8 cellular contexts compared by ENCODE assay signal in genomic region chr4:9532134-9532862, GRCh38.
DNase-seq lines count a peak whose midpoint lies in the region; ATAC-seq, FAIRE-seq and TF ChIP-seq lines count a peak whose summit lies in the region.
"Not testable (repeated sequence)": the region's sequence is repeated elsewhere in the genome, so short reads cannot be mapped to it uniquely, and the experiment has no call there.

No MANE protein-coding gene starts in this region.

- not testable (repeated sequence) for H3K4me1 ChIP-seq in endodermal cell (ENCODE audit: control insufficient read depth, insufficient read depth, low read length); HepG2 (ENCODE audit: insufficient read depth, low read length)

- not testable (repeated sequence) for H3K4me1 Mint-ChIP-seq in activated T-helper 1 cell treated with anti-CD3 and anti-CD28 coated beads, Interleukin-12 subunit alpha, Interleukin-12 subunit beta, Interleukin-2, Interleukin-4 antibody, amounts not matched to agents 30 ng/mL and 10 ng/mL and 1 ng/mL, durations not matched to agents 14 hours and 24 hours and 36 hours (ENCODE audit: low read depth); type B pancreatic cell (ENCODE audit: unreplicated experiment)
- peaks cover 18% of the 10 kb centered on the region for H3K4me1 Mint-ChIP-seq in endodermal cell

- H3K27ac ChIP-seq in endodermal cell (ENCODE audit: low read depth, low read length); HepG2 (ENCODE audit: extremely low read length, insufficient read depth, low read length): not testable (repeated sequence)
- peak overlapping the region in 7 of 21 experiments; percentile 18 to 63 (median 42) for H3K27ac ChIP-seq in skin epidermis

- intact Hi-C loops in activated T-helper 1 cell treated with anti-CD3 and anti-CD28 coated beads, Interleukin-12 subunit alpha, Interleukin-12 subunit beta, Interleukin-2, Interleukin-4 antibody, amounts not matched to agents 30 ng/mL and 10 ng/mL and 1 ng/mL, durations not matched to agents 14 hours and 24 hours and 36 hours (cut with micrococcal nuclease), result loop anchor here (1.0 to 5.0 kb wide), 3 partner anchors 73 to 485 kb away; no protein-coding TSS in a partner anchor
- intact Hi-C loops in HepG2 (cut with micrococcal nuclease; ENCODE audit: unreplicated experiment), result not testable (repeated sequence)

- peak; percentile 87 for TF ChIP-seq RAD21 in HepG2 (CRISPR knock-in tag; IDR thresholded peaks at IDR 0.05)

- H3K4me3 Mint-ChIP-seq in activated T-helper 1 cell treated with anti-CD3 and anti-CD28 coated beads, Interleukin-12 subunit alpha, Interleukin-12 subunit beta, Interleukin-2, Interleukin-4 antibody, amounts not matched to agents 30 ng/mL and 10 ng/mL and 1 ng/mL, durations not matched to agents 14 hours and 24 hours and 36 hours, result peak overlapping the region; percentile 64
- H3K4me3 Mint-ChIP-seq in endodermal cell (peak overlapping the region; percentile 73), type B pancreatic cell (peak overlapping the region; percentile 81)

- DNase-seq in NAMALWA (ENCODE audit: low spot score), result peak; percentile 15
- DNase-seq in SK-MEL-5 (ENCODE audit: low read depth, low spot score), result peak; percentile 61
- peak; percentile 45 for DNase-seq in activated T-helper 1 cell treated with anti-CD3 and anti-CD28 coated beads, Interleukin-12 subunit alpha, Interleukin-12 subunit beta, Interleukin-2, Interleukin-4 antibody, amounts not matched to agents 30 ng/mL and 10 ng/mL and 1 ng/mL, durations not matched to agents 14 hours and 24 hours and 36 hours (ENCODE audit: low spot score)
- peak; percentile 96 for DNase-seq in endodermal cell
- peak; percentile 15 for DNase-seq in HepG2 (ENCODE audit: low spot score)
- peak; percentile 88 for DNase-seq in type B pancreatic cell (ENCODE audit: extremely low spot score, unreplicated experiment)

- TF ChIP-seq EP300 in HepG2 (IDR thresholded peaks at IDR 0.05; ENCODE audit: low read depth in 2 of 2, low read length in 2 of 2); HepG2 (CRISPR knock-in tag; IDR thresholded peaks at IDR 0.05; ENCODE audit: borderline replicate concordance): not testable (repeated sequence)

- not testable (repeated sequence) for FAIRE-seq in HepG2 (lab: Jason Lieb, UNC)

- TF ChIP-seq CTCF in endodermal cell (conservative IDR thresholded peaks at IDR 0.05) (peak; percentile 90), HepG2 (CRISPR knock-in tag; IDR thresholded peaks at IDR 0.05) (peak; percentile 64; the same call in 1 of the 2 replicates), type B pancreatic cell (conservative IDR thresholded peaks at IDR 0.05) (peak; percentile 95)

- in situ Hi-C loops in SK-MEL-5 (cut with HindIII; ENCODE audit: low pct_unique_long_range_greater_than_20kb, low sequenced_read_pairs); HepG2 (cut with HindIII; ENCODE audit: extremely low pct_ligation_motif_present, low pct_unique_long_range_greater_than_20kb): not testable (repeated sequence)

- H3K27ac Mint-ChIP-seq in activated T-helper 1 cell treated with anti-CD3 and anti-CD28 coated beads, Interleukin-12 subunit alpha, Interleukin-12 subunit beta, Interleukin-2, Interleukin-4 antibody, amounts not matched to agents 30 ng/mL and 10 ng/mL and 1 ng/mL, durations not matched to agents 14 hours and 24 hours and 36 hours; endodermal cell; type B pancreatic cell: not testable (repeated sequence)

- CTCF ChIA-PET in HepG2 (lab: Yijun Ruan, JAX; ENCODE audit: low intra/inter-chr PET ratio, low total read pairs), result interaction anchor here (0.6 to 0.8 kb wide), 2 partner anchors 127 to 128 kb away, joined by 3 read pairs; no protein-coding TSS in a partner anchor

- peak overlapping the region; percentile 71 for H3K4me2 ChIP-seq in HepG2 (ENCODE audit: low read depth, low read length)

- WGBS in endodermal cell (ENCODE audit: insufficient coverage in 1 of 2, insufficient read length in 1 of 2), 2 experiments, result 3 to 5% methylated on average over 28 to 81 of the region's 81 CpGs
- 15% methylated on average over 5 of the region's 81 CpGs for WGBS in HepG2 (ENCODE audit: low lambda C conversion rate)

- H3K27me3 ChIP-seq in endodermal cell (ENCODE audit: control insufficient read depth, insufficient read depth, low read length, poor library complexity, severe bottlenecking); HepG2 (ENCODE audit: control insufficient read depth in 1 of 2, insufficient read depth in 2 of 2, low read length in 2 of 2): not testable (repeated sequence)

- H3K79me2 ChIP-seq in HepG2 (ENCODE audit: insufficient read depth, low read length), result not testable (repeated sequence)

- not testable (repeated sequence) for H2AFZ ChIP-seq in HepG2 (ENCODE audit: low read length)

- not testable (repeated sequence) for H4K20me1 ChIP-seq in HepG2 (ENCODE audit: insufficient read depth, low read length)

- not testable (repeated sequence) for BruUV-seq in HepG2 (replicated peaks; lab: Mats Ljungman, UMichigan)

- ATAC-seq in HepG2, result peak; percentile 80

- H3K36me3 Mint-ChIP-seq in activated T-helper 1 cell treated with anti-CD3 and anti-CD28 coated beads, Interleukin-12 subunit alpha, Interleukin-12 subunit beta, Interleukin-2, Interleukin-4 antibody, amounts not matched to agents 30 ng/mL and 10 ng/mL and 1 ng/mL, durations not matched to agents 14 hours and 24 hours and 36 hours (ENCODE audit: low read depth); endodermal cell (ENCODE audit: low read depth); type B pancreatic cell: not testable (repeated sequence)

- H3K27me3 Mint-ChIP-seq in activated T-helper 1 cell treated with anti-CD3 and anti-CD28 coated beads, Interleukin-12 subunit alpha, Interleukin-12 subunit beta, Interleukin-2, Interleukin-4 antibody, amounts not matched to agents 30 ng/mL and 10 ng/mL and 1 ng/mL, durations not matched to agents 14 hours and 24 hours and 36 hours (ENCODE audit: insufficient read depth), result peaks cover 27% of the 10 kb centered on the region
- H3K27me3 Mint-ChIP-seq in endodermal cell (ENCODE audit: insufficient read depth) (peaks cover 27% of the 10 kb centered on the region), type B pancreatic cell (peaks cover 53% of the 10 kb centered on the region)

- TF ChIP-seq POLR2A in HepG2 (IDR thresholded peaks at IDR 0.05; ENCODE audit: insufficient read depth in 1 of 2, low read depth in 2 of 2, low read length in 2 of 2), result not testable (repeated sequence)

- peak overlapping the region; percentile 41 for H3K9ac ChIP-seq in endodermal cell (ENCODE audit: extremely low read depth, low read length, poor library complexity, severe bottlenecking)
- H3K9ac ChIP-seq in HepG2 (ENCODE audit: insufficient read depth, low read depth, low read length), result not testable (repeated sequence)

- POLR2A ChIA-PET in HepG2 (lab: Yijun Ruan, JAX), result not testable (repeated sequence)

- H3K9me3 Mint-ChIP-seq in activated T-helper 1 cell treated with anti-CD3 and anti-CD28 coated beads, Interleukin-12 subunit alpha, Interleukin-12 subunit beta, Interleukin-2, Interleukin-4 antibody, amounts not matched to agents 30 ng/mL and 10 ng/mL and 1 ng/mL, durations not matched to agents 14 hours and 24 hours and 36 hours; endodermal cell; type B pancreatic cell: not testable (repeated sequence)

- not testable (repeated sequence) for H3K36me3 ChIP-seq in endodermal cell (ENCODE audit: control insufficient read depth, insufficient read depth, low read length); HepG2 (replicated peaks in 1 of 2; ENCODE audit: control insufficient read depth in 1 of 2, insufficient read depth in 2 of 2, low read length in 2 of 2)

- not testable (repeated sequence) for H3K9me3 ChIP-seq in endodermal cell (ENCODE audit: control insufficient read depth, low read length); HepG2 (ENCODE audit: low read length)

- H3K4me3 ChIP-seq in GM08714 (ENCODE audit: low read length), result peak overlapping the region; percentile 11; the same call in 1 of the 2 replicates
- H3K4me3 ChIP-seq in endodermal cell (ENCODE audit: low read length), result peak overlapping the region; percentile 76
- H3K4me3 ChIP-seq in HepG2 (replicated peaks in 1 of 3; ENCODE audit: insufficient read depth in 1 of 3, low read depth in 2 of 3, low read length in 3 of 3), result peak overlapping the region; percentile 20 to 55 (median 30); a peak in 3 of 6 replicates
- H3K4me3 ChIP-seq in skin epidermis, result peak overlapping the region; percentile 31 to 53 (median 40)

TF ChIP-seq in HepG2, 621 proteins besides CTCF, POLR2A, EP300 and RAD21 (continues in another document):
- TF ChIP-seq CCDC6 (CRISPR knock-in tag; IDR thresholded peaks at IDR 0.05) (0 out of 2 replicates have a peak, but pooled peaks have one; percentile 31), MAZ (CRISPR knock-in tag; IDR thresholded peaks at IDR 0.05; ENCODE audit: low read depth) (0 out of 2 replicates have a peak, but pooled peaks have one; percentile 43), ZIK1 (CRISPR knock-in tag; IDR thresholded peaks at IDR 0.05; ENCODE audit: borderline replicate concordance, low read depth) (0 out of 2 replicates have a peak, but pooled peaks have one; percentile 35), ZSCAN31 (CRISPR knock-in tag; IDR thresholded peaks at IDR 0.05; ENCODE audit: low read depth) (0 out of 2 replicates have a peak, but pooled peaks have one; percentile 33), ZNF768 (CRISPR knock-in tag; IDR thresholded peaks at IDR 0.05) (peak; percentile 13; the same call in 1 of the 2 replicates), HNRNPLL (IDR thresholded peaks at IDR 0.05; ENCODE audit: low read depth, low read length, poor library complexity, severe bottlenecking) (peak; percentile 34), ZNF777 (CRISPR knock-in tag; IDR thresholded peaks at IDR 0.05) (peak; percentile 55; the same call in 1 of the 2 replicates), TFDP2 (CRISPR knock-in tag; IDR thresholded peaks at IDR 0.05) (0 out of 2 replicates have a peak, but pooled peaks have one; percentile 27)
- TF ChIP-seq MAZ (IDR thresholded peaks at IDR 0.05; ENCODE audit: borderline replicate concordance, low read depth, low read length), result not testable (repeated sequence)

Comparison
In these comparisons a context has a peak if more than half of its experiments do, and no peak if none do; other contexts are left out.
1. H3K4me3 ChIP-seq: peak in every context shown above with its lines; median percentile 76 in endodermal cell; 40 in skin epidermis; 30 in HepG2; 11 in GM08714.
2. DNase-seq: peak in every context shown above with its lines; median percentile 96 in endodermal cell; 88 in type B pancreatic cell; 61 in SK-MEL-5; 45 in activated T-helper 1 cell treated with anti-CD3 and anti-CD28 coated beads, Interleukin-12 subunit alpha, Interleukin-12 subunit beta, Interleukin-2, Interleukin-4 antibody, amounts not matched to agents 30 ng/mL and 10 ng/mL and 1 ng/mL, durations not matched to agents 14 hours and 24 hours and 36 hours; 15 in NAMALWA; 15 in HepG2.